ENCODE assay signal across 1 cellular context in genomic region chr11:122664188-122664587, GRCh38.
TF ChIP-seq lines count a peak whose summit lies in the region.

No MANE protein-coding gene starts in this region.

TF ChIP-seq in A549, 52 proteins besides CTCF, POLR2A, EP300 and RAD21:
- TF ChIP-seq ZC3H11A (IDR thresholded peaks at IDR 0.05) (no peak), PBX3 (IDR thresholded peaks at IDR 0.05) (no peak)
